ENCODE assay signal across 9 cellular contexts in the genomic region with DNA sequence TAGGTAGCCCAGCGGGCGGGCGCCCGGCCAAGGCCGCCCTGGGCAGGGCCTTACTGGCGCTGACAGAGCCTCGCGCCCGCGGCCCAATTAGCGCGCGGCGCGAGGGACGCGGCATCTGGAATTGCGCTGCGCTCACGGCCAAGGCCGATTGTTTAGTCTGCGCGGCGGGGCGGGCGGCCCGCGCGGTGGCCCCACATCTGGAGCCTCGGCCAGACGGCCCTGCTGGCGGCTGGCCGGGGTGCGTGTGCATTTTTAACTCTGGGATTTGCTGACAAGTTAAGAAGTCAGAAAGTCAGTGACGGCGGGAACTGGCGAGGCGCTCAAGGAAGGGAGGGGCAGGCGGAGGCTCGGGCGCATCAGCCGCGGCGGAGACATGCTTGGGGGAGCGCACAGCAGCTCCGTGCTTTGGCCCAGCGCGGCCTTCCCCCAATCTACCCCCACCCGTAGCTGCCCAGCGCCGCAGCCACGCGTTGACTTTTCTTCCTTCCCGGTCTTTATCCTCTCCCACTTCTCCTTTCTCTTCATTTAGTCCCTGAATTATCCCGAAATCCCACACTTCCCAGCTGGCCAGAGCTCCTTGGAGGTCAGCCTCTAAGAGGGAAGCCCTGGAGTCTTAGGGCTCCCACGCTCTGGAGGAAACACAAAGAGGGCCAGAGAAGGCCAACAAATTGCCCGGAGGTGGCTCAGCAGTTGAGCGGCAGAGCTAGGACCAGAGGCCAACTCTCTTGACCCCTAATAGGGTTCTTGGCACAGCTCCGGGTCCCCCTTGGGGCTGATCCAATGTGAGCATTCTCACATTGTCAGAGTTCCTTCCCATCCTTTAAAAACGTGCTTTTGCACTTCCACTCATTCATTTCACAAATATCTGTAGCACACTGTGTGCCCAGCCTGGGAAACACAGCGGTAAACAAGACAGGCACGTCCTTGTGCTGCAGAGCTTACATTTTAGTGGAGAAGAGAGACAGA. TPM values are rescaled to one million over a fixed set of nuclear protein-coding genes. Genes with fewer than 3 reads are reported as not detected.
DNase-seq lines count a peak whose midpoint lies in the region; ATAC-seq and TF ChIP-seq lines count a peak whose summit lies in the region.
"Had no signal": no experiment of that assay in that cellular context is flagged by ENCODE, and none has a peak within 500 bp of the region (broad histone marks: within the 10 kb centered on the region; RNA-seq: fewer than 3 reads in every experiment).

No MANE protein-coding gene starts in this region.

- H3K27ac ChIP-seq in osteoblast (ENCODE audit: low read depth, low read length), result no peak overlapping the region
- H3K27ac ChIP-seq: C4-2B had no signal

- H3K4me1 ChIP-seq in osteoblast (ENCODE audit: insufficient read depth, low read length), result peaks cover 9% of the 10 kb centered on the region

- H3K79me2 ChIP-seq in osteoblast (ENCODE audit: insufficient read depth, low read length), result no peaks in the 10 kb centered on the region

- H3K27me3 ChIP-seq in osteoblast (ENCODE audit: insufficient read depth, low read length), result peaks cover 30% of the 10 kb centered on the region

- intact Hi-C loops in Right ventricle myocardium superior (cut with DNase I), result no loop called here

- no peaks in the 10 kb centered on the region for H3K9me3 Mint-ChIP-seq in activated T-cell treated with anti-CD3 and anti-CD28 coated beads, Interleukin-2, amount 50 U/mL, for 72 hours

- peak overlapping the region; percentile 61 for H3K4me3 ChIP-seq in osteoblast (ENCODE audit: insufficient read depth, low read length)

- no peaks in the 10 kb centered on the region for H3K9me3 ChIP-seq in osteoblast (ENCODE audit: low read depth, low read length)

- H3K4me1 Mint-ChIP-seq in activated T-cell treated with anti-CD3 and anti-CD28 coated beads, Interleukin-2, amount 50 U/mL, for 72 hours (ENCODE audit: low read depth), result peaks cover 13% of the 10 kb centered on the region

- peak; percentile 21 for DNase-seq in NCI-H2227 (lab: John Stamatoyannopoulos, UW; ENCODE audit: unreplicated experiment)
- no peak for DNase-seq in NCI-H2227 treated with DMSO at 0.1 percent for 48 hours (lab: John Stamatoyannopoulos, UW)
- peak; percentile 30 to 33 for DNase-seq in activated T-cell treated with anti-CD3 and anti-CD28 coated beads, Interleukin-2, amount 50 U/mL, for 72 hours
- peak; percentile 89 for DNase-seq in Right ventricle myocardium superior
- peak; percentile 96 for DNase-seq in osteoblast (ENCODE audit: insufficient read length, low spot score, missing footprints)
- DNase-seq in NCI-H1694 (lab: John Stamatoyannopoulos, UW), result no peak
- DNase-seq in SHP77 treated with DMSO at 0.1 percent for 48 hours (lab: John Stamatoyannopoulos, UW), result no peak

- peaks cover 0 to 3% of the 10 kb centered on the region in 2 donors for H3K36me3 Mint-ChIP-seq in activated T-cell treated with anti-CD3 and anti-CD28 coated beads, Interleukin-2, amount 50 U/mL, for 72 hours (ENCODE audit: insufficient read depth in 2 of 2)

- H3K4me2 ChIP-seq in osteoblast (ENCODE audit: insufficient read depth, low read length), result peak overlapping the region; percentile 67

- H3K36me3 ChIP-seq in osteoblast (ENCODE audit: insufficient read depth, low read length), result no peaks in the 10 kb centered on the region

- ATAC-seq in HG03064 (IDR thresholded peaks at IDR 0.05; ENCODE audit: low read depth, unreplicated experiment), result peak; percentile 72
- ATAC-seq in activated T-cell treated with anti-CD3 and anti-CD28 coated beads, Interleukin-2, amount 50 U/mL, for 72 hours (replicated peaks in 1 of 2), result peak; percentile 36 to 39
- ATAC-seq in Right ventricle myocardium superior (ENCODE audit: poor library complexity), result peak; percentile 89

- no peak for TF ChIP-seq CTCF in osteoblast (IDR thresholded peaks at IDR 0.05; ENCODE audit: extremely low read depth, low read depth, low read length)

- H2AFZ ChIP-seq in osteoblast (ENCODE audit: low read length), result peak overlapping the region; percentile 41

- no peak overlapping the region for H3K27ac Mint-ChIP-seq in activated T-cell treated with anti-CD3 and anti-CD28 coated beads, Interleukin-2, amount 50 U/mL, for 72 hours

- H3K27me3 Mint-ChIP-seq in activated T-cell treated with anti-CD3 and anti-CD28 coated beads, Interleukin-2, amount 50 U/mL, for 72 hours (ENCODE audit: low read depth), result peaks cover 68% of the 10 kb centered on the region

- peak overlapping the region; percentile 76 to 83 for H3K4me3 Mint-ChIP-seq in activated T-cell treated with anti-CD3 and anti-CD28 coated beads, Interleukin-2, amount 50 U/mL, for 72 hours

- no peaks in the 10 kb centered on the region for H4K20me1 ChIP-seq in osteoblast (ENCODE audit: insufficient read depth, low read length)

RNA-seq across cellular contexts. Expression of a gene that starts 40.8 kb away (rescaled TPM):
- total RNA-seq in activated T-cell treated with anti-CD3 and anti-CD28 coated beads, Interleukin-2, amount 50 U/mL, for 72 hours, result 10 to 100 TPM; 25.9 to 27.7 TPM
- 14.4 TPM for total RNA-seq in Right ventricle myocardium superior
- 2.9 and 3.3 TPM in 2 replicates for total RNA-seq in osteoblast

Comparison
In these comparisons a context has a peak if more than half of its experiments do, and no peak if none do; other contexts are left out.
1. DNase-seq: peak in NCI-H2227 (single experiment), activated T-cell treated with anti-CD3 and anti-CD28 coated beads, Interleukin-2, amount 50 U/mL, for 72 hours (2 of 2), Right ventricle myocardium superior (single experiment) and osteoblast (single experiment); none in NCI-H2227 treated with DMSO at 0.1 percent for 48 hours (single experiment), NCI-H1694 (single experiment) and SHP77 treated with DMSO at 0.1 percent for 48 hours (single experiment).
2. ATAC-seq: peak in every context shown above with its lines; median percentile 89 in Right ventricle myocardium superior; 72 in HG03064; 38 in activated T-cell treated with anti-CD3 and anti-CD28 coated beads, Interleukin-2, amount 50 U/mL, for 72 hours.